In genomic region chr2:20822535-20823490, GRCh38 we compare ENCODE assay signal across 1 cellular context.
TF ChIP-seq lines count a peak whose summit lies in the region.

TSS of gene LDAH (minus strand) at chr2:20823101. CDS start at chr2:20801463, 21,638 bp downstream.

TF ChIP-seq in K562, 482 proteins besides CTCF, POLR2A, EP300 and RAD21 (continued from another document):
- TF ChIP-seq MNT (conservative IDR thresholded peaks at IDR 0.05) (peak; percentile 83 to 92), ZEB2 (IDR thresholded peaks at IDR 0.05) (0 out of 2 replicates have a peak, but pooled peaks have one; percentile 28)
